ENCODE assay signal across 8 cellular contexts in genomic region chr2:46335404-46335965, GRCh38. TPM values are rescaled to one million over a fixed set of nuclear protein-coding genes. Genes with fewer than 3 reads are reported as not detected.
DNase-seq lines count a peak whose midpoint lies in the region; ATAC-seq and TF ChIP-seq lines count a peak whose summit lies in the region.

No MANE protein-coding gene starts in this region.

- H3K36me3 ChIP-seq in IMR-90 (ENCODE audit: control insufficient read depth, insufficient read depth, low read length) (no peaks in the 10 kb centered on the region), colonic mucosa (no peaks in the 10 kb centered on the region), subcutaneous abdominal adipose tissue (ENCODE audit: control insufficient read depth in 5 of 5, insufficient read depth in 5 of 5, low read length in 5 of 5) (no peaks in the 10 kb centered on the region), WERI-Rb-1 (no peaks in the 10 kb centered on the region)

- peak overlapping the region in 1 of 2 donors; percentile 13 for H3K27ac Mint-ChIP-seq in stimulated activated naive CD8-positive, alpha-beta T cell treated with anti-CD3 and anti-CD28 coated beads, Interleukin-15, amount 100 ng/mL, for 72 hours

- peaks cover 35 to 92% of the 10 kb centered on the region in 2 experiments for H3K79me1 ChIP-seq in IMR-90 (ENCODE audit: low read depth in 1 of 2, low read length in 2 of 2)

- peak overlapping the region; percentile 86 to 91 for H4K8ac ChIP-seq in IMR-90 (ENCODE audit: low read depth in 2 of 2, low read length in 2 of 2)

- peak overlapping the region; percentile 75 for H2AK9ac ChIP-seq in IMR-90 (replicated peaks; ENCODE audit: low read depth, low read length, poor library complexity)

- no peaks in the 10 kb centered on the region for H3K9me3 ChIP-seq in IMR-90 (ENCODE audit: control insufficient read depth, insufficient read depth, low read length)
- H3K9me3 ChIP-seq in colonic mucosa: no peaks in the 10 kb centered on the region
- no peaks in the 10 kb centered on the region for H3K9me3 ChIP-seq in subcutaneous abdominal adipose tissue (ENCODE audit: control insufficient read depth in 5 of 5, low read length in 5 of 5)
- no peaks in the 10 kb centered on the region for H3K9me3 ChIP-seq in WERI-Rb-1 (ENCODE audit: severe bottlenecking)

- in situ Hi-C loops in IMR-90 (cut with MboI; ENCODE audit: low sequenced_read_pairs): no loop called here

- TF ChIP-seq CTCF in IMR-90 (conservative IDR thresholded peaks at IDR 0.05; ENCODE audit: low read depth, low read length): no peak
- TF ChIP-seq CTCF in colonic mucosa (IDR thresholded peaks at IDR 0.05): no peak
- no peak for TF ChIP-seq CTCF in WERI-Rb-1 (IDR thresholded peaks at IDR 0.05; ENCODE audit: low read depth, low read length)

- H2BK120ac ChIP-seq in IMR-90 (ENCODE audit: low read depth, low read length): peak overlapping the region; percentile 85

- H4K91ac ChIP-seq in IMR-90 (ENCODE audit: insufficient read depth, low read depth, low read length): peak overlapping the region; percentile 93

- DNase-seq in IMR-90 (peak; percentile 88), colonic mucosa (peak; percentile 72), left colon (peak; percentile 63 to 66), NCI-H1092 (lab: John Stamatoyannopoulos, UW) (no peak), WERI-Rb-1 (no peak)
- DNase-seq in activated CD4-positive, CD25-positive, alpha-beta regulatory T cell treated with anti-CD3 and anti-CD28 coated beads, Interleukin-2, amount 50 U/mL, for 72 hours: no peak
- no peak for DNase-seq in stimulated activated naive CD8-positive, alpha-beta T cell treated with anti-CD3 and anti-CD28 coated beads, Interleukin-15, amount 100 ng/mL, for 72 hours

- peak overlapping the region; percentile 88 for H3K18ac ChIP-seq in IMR-90 (ENCODE audit: low read depth, low read length)

- H2AFZ ChIP-seq in IMR-90 (replicated peaks; ENCODE audit: low read length, poor library complexity): peak overlapping the region; percentile 84

- CTCF ChIA-PET in IMR-90 (lab: Yijun Ruan, JAX): interaction anchor here (1.0 kb wide), 1 partner anchor 8 kb away, joined by 5 read pairs; no protein-coding TSS in a partner anchor

- no TSS peak for BruUV-seq in IMR-90 (replicated peaks; lab: Mats Ljungman, UMichigan)

- H3K4ac ChIP-seq in IMR-90 (ENCODE audit: low read depth, low read length): peak overlapping the region; percentile 95

- no peak overlapping the region for H3K4me3 Mint-ChIP-seq in stimulated activated naive CD8-positive, alpha-beta T cell treated with anti-CD3 and anti-CD28 coated beads, Interleukin-15, amount 100 ng/mL, for 72 hours

- H3K27me3 ChIP-seq in IMR-90 (ENCODE audit: control insufficient read depth, insufficient read depth, low read length): no peaks in the 10 kb centered on the region
- no peaks in the 10 kb centered on the region for H3K27me3 ChIP-seq in colonic mucosa
- no peaks in the 10 kb centered on the region for H3K27me3 ChIP-seq in subcutaneous abdominal adipose tissue (ENCODE audit: control insufficient read depth in 5 of 5, insufficient read depth in 4 of 5, low read length in 5 of 5)
- H3K27me3 ChIP-seq in WERI-Rb-1 (ENCODE audit: insufficient read depth, low read depth, severe bottlenecking): no peaks in the 10 kb centered on the region

- ATAC-seq in IMR-90 (ENCODE audit: low read depth) (peak; percentile 7; the same call in 1 of the 2 replicates), left colon (peak; percentile 47)
- ATAC-seq in stimulated activated naive CD8-positive, alpha-beta T cell treated with anti-CD3 and anti-CD28 coated beads, Interleukin-15, amount 100 ng/mL, for 72 hours: no peak

- H3K9ac ChIP-seq in IMR-90 (ENCODE audit: low read depth, low read length): peak overlapping the region; percentile 71
- H3K9ac ChIP-seq in colonic mucosa (ENCODE audit: low read depth in 2 of 2, low read length in 2 of 2): peak overlapping the region; percentile 28 to 60
- H3K9ac ChIP-seq in subcutaneous abdominal adipose tissue (ENCODE audit: low read length in 5 of 5): peak overlapping the region; percentile 40 to 69 (median 62)

- H2AK5ac ChIP-seq in IMR-90 (ENCODE audit: low read depth, low read length): peak overlapping the region; percentile 98

- WGBS in IMR-90 (ENCODE audit: extremely low coverage in 2 of 2, insufficient read length in 1 of 2), 2 experiments: 0% methylated on average over 4 of the region's 15 CpGs; no CpG with 5 or more reads in 1 of the 2 experiments

- TF ChIP-seq RAD21 in IMR-90 (IDR thresholded peaks at IDR 0.05; ENCODE audit: low read length): peak; percentile 23

- peak; percentile 67; the same call in 1 of the 2 replicates for TF ChIP-seq POLR2A in IMR-90 (IDR thresholded peaks at IDR 0.05; ENCODE audit: low read depth, low read length)

- H3K56ac ChIP-seq in IMR-90 (ENCODE audit: extremely low read depth, insufficient read depth, low read length): peak overlapping the region; percentile 94

- H4K5ac ChIP-seq in IMR-90 (ENCODE audit: low read depth, low read length): peak overlapping the region; percentile 73

- peaks cover 68% of the 10 kb centered on the region for H3K4me1 ChIP-seq in IMR-90 (ENCODE audit: control insufficient read depth, insufficient read depth, low read length)
- peaks cover 18% of the 10 kb centered on the region for H3K4me1 ChIP-seq in colonic mucosa
- H3K4me1 ChIP-seq in subcutaneous abdominal adipose tissue (ENCODE audit: control insufficient read depth in 5 of 5, insufficient read depth in 5 of 5, low read length in 5 of 5): peaks cover 31 to 100% (median 99%) of the 10 kb centered on the region in 5 donors

- intact Hi-C loops in IMR-90 (cut with micrococcal nuclease) (no loop called here), colonic mucosa (cut with DNase I) (loop anchor here (5.0 kb wide), 1 partner anchor 33 kb away; no protein-coding TSS in a partner anchor), left colon (cut with DNase I, micrococcal nuclease) (no loop called here)

- H3K9me3 Mint-ChIP-seq in stimulated activated naive CD8-positive, alpha-beta T cell treated with anti-CD3 and anti-CD28 coated beads, Interleukin-15, amount 100 ng/mL, for 72 hours: no peaks in the 10 kb centered on the region

- H3K4me2 ChIP-seq in IMR-90 (ENCODE audit: low read depth, low read length): peak overlapping the region; percentile 92

- peak overlapping the region; percentile 97 for H3K14ac ChIP-seq in IMR-90 (replicated peaks; ENCODE audit: low read depth, low read length)

- dilution Hi-C loops in IMR-90 (cut with HindIII; ENCODE audit: low sequenced_read_pairs, unreplicated experiment): no loop called here

- peak overlapping the region; percentile 78; the same call in 2 of the 3 replicates for H2BK15ac ChIP-seq in IMR-90 (ENCODE audit: low read depth, low read length)

- peaks cover 15% of the 10 kb centered on the region for H3K27me3 Mint-ChIP-seq in stimulated activated naive CD8-positive, alpha-beta T cell treated with anti-CD3 and anti-CD28 coated beads, Interleukin-15, amount 100 ng/mL, for 72 hours

- H3K27ac ChIP-seq in IMR-90 (ENCODE audit: insufficient read depth, low read length): peak overlapping the region; percentile 87
- peak overlapping the region; percentile 88 for H3K27ac ChIP-seq in colonic mucosa
- H3K27ac ChIP-seq in subcutaneous abdominal adipose tissue (ENCODE audit: low read depth, low read length): peak overlapping the region; percentile 93
- no peak overlapping the region for H3K27ac ChIP-seq in WERI-Rb-1

- H2BK5ac ChIP-seq in IMR-90 (ENCODE audit: low read depth, low read length, poor library complexity, severe bottlenecking): peak overlapping the region; percentile 93

- peaks cover 32% of the 10 kb centered on the region for H3K4me1 Mint-ChIP-seq in stimulated activated naive CD8-positive, alpha-beta T cell treated with anti-CD3 and anti-CD28 coated beads, Interleukin-15, amount 100 ng/mL, for 72 hours

- H3K9me1 ChIP-seq in IMR-90 (ENCODE audit: insufficient read depth, low read length): peaks cover 51% of the 10 kb centered on the region

- H3K23ac ChIP-seq in IMR-90 (ENCODE audit: low read depth, low read length): peak overlapping the region; percentile 94

- H3K4me3 ChIP-seq in IMR-90 (ENCODE audit: insufficient read depth, low read depth, low read length) (peak overlapping the region; percentile 1; the same call in 1 of the 2 replicates), colonic mucosa (peak overlapping the region; percentile 26), subcutaneous abdominal adipose tissue (ENCODE audit: low read depth in 1 of 5, low read length in 5 of 5) (peak overlapping the region; percentile 38 to 63 (median 45)), WERI-Rb-1 (ENCODE audit: low read depth, low read length) (no peak overlapping the region)

- H2BK20ac ChIP-seq in IMR-90 (ENCODE audit: low read depth, low read length): peak overlapping the region; percentile 90

- H4K20me1 ChIP-seq in IMR-90 (ENCODE audit: insufficient read depth, low read length): peaks cover 88% of the 10 kb centered on the region

- POLR2A ChIA-PET in IMR-90 (lab: Charles Lee; ENCODE audit: unreplicated experiment): no interaction called here

TF ChIP-seq in IMR-90, 13 proteins besides CTCF, POLR2A, EP300 and RAD21 (continues in another document):
- peak; percentile 18; the same call in 1 of the 2 replicates for TF ChIP-seq CHD1 (IDR thresholded peaks at IDR 0.05; ENCODE audit: low read depth, low read length)
- peak; percentile 82; the same call in 1 of the 2 replicates for TF ChIP-seq MAZ (IDR thresholded peaks at IDR 0.05; ENCODE audit: borderline replicate concordance, low read depth, low read length)
- no peak for TF ChIP-seq USF2 (IDR thresholded peaks at IDR 0.05; ENCODE audit: low read depth, low read length)
- TF ChIP-seq CEBPB (IDR thresholded peaks at IDR 0.05; ENCODE audit: low read depth, low read length): peak; percentile 79
- TF ChIP-seq MXI1 (IDR thresholded peaks at IDR 0.05; ENCODE audit: borderline replicate concordance, low read depth, low read length): no peak
- no peak for TF ChIP-seq RFX5 (IDR thresholded peaks at IDR 0.05; ENCODE audit: low read depth, low read length)
- peak; percentile 41; the same call in 1 of the 2 replicates for TF ChIP-seq NFE2L2 (IDR thresholded peaks at IDR 0.05; ENCODE audit: low read depth, low read length)
- no peak; the same call in 1 of the 2 replicates for TF ChIP-seq BHLHE40 (IDR thresholded peaks at IDR 0.05; ENCODE audit: low read depth, low read length)
- no peak for TF ChIP-seq SMC3 (IDR thresholded peaks at IDR 0.05; ENCODE audit: low read depth, low read length)

RNA-seq across cellular contexts. Expression of gene EPAS1, which starts 38.3 kb away (rescaled TPM):
- total RNA-seq in IMR-90 (2012; rRNA removed): 21.9 and 40.7 TPM in 2 replicates
- polyA plus RNA-seq in IMR-90 (2012; rRNA removed): 103 and 120 TPM in 2 replicates
- 117 and 156 TPM in 2 replicates for polyA plus RNA-seq in IMR-90 (2012; cell fraction: cytosol; rRNA removed)
- 108 and 158 TPM in 2 replicates for polyA plus RNA-seq in IMR-90 (2012; cell fraction: nucleus; rRNA removed; ENCODE audit: low replicate concordance)
- total RNA-seq in colonic mucosa: 100 to 1,000 TPM; 116 to 140 TPM
- total RNA-seq in left colon: 100 to 1,000 TPM; 155 to 226 TPM

Comparison
In these comparisons a context has a peak if more than half of its experiments do, and no peak if none do; other contexts are left out.
1. DNase-seq: peak in IMR-90 (single experiment), colonic mucosa (single experiment) and left colon (2 of 2); none in NCI-H1092 (single experiment), activated CD4-positive, CD25-positive, alpha-beta regulatory T cell treated with anti-CD3 and anti-CD28 coated beads, Interleukin-2, amount 50 U/mL, for 72 hours (single experiment), WERI-Rb-1 (single experiment) and stimulated activated naive CD8-positive, alpha-beta T cell treated with anti-CD3 and anti-CD28 coated beads, Interleukin-15, amount 100 ng/mL, for 72 hours (0 of 2).
2. Peak in every context shown above with its lines, with median percentiles within 50 percentile points of each other: H3K9ac ChIP-seq.